ENCODE assay signal across 8 cellular contexts in the genomic region with DNA sequence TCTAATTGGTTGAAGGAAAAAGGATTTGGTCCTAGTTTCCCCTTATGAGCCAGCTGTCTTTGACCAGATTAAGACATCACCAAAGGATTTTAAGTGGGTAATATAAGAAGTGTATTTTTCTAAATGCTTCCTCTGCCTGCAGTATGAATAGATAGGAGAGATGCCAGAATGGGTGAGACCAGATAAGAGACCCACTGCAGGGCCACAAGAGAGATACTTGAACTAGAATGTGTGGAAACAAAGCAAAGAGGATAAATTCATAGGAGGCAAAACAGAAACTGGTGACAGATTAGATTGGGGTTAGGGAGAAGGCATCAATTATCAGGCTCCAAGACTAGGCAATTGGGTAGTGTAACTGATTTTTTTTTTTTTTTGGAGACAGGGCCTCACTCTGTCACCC. TPM values are rescaled to one million over a fixed set of nuclear protein-coding genes. Genes with fewer than 3 reads are reported as not detected.
DNase-seq lines count a peak whose midpoint lies in the region; ATAC-seq and TF ChIP-seq lines count a peak whose summit lies in the region.

No MANE protein-coding gene starts in this region.

- H3K4me3 ChIP-seq in SJCRH30 (peak overlapping the region; percentile 69), fibroblast of mammary gland (ENCODE audit: control insufficient read depth, low read depth, low read length) (peak overlapping the region; percentile 85)

- DNase-seq in activated CD8-positive, alpha-beta memory T cell treated with anti-CD3 and anti-CD28 coated beads, Interleukin-2, amount 10 ng/mL, durations not matched to agents 7 days and 5 days = no peak
- no peak for DNase-seq in activated CD8-positive, alpha-beta memory T cell treated with anti-CD3 and anti-CD28 coated beads, Interleukin-2, amount 50 U/mL, for 4 hours
- DNase-seq in SJCRH30 = no peak
- DNase-seq in fibroblast of mammary gland (ENCODE audit: low read depth) = no peak
- DNase-seq in stimulated activated naive B cell treated with anti-CD40 and anti-IgM and Interleukin-4, amounts not matched to agents 10 μg/mL and 1 μg/mL and 100 μg/mL, for 72 hours = no peak
- DNase-seq in dermis blood vessel endothelial cell = no peak
- no peak for DNase-seq in C1 segment of cervical spinal cord (lab: John Stamatoyannopoulos, UW)

- peaks cover 16% of the 10 kb centered on the region for H3K36me3 Mint-ChIP-seq in activated CD8-positive, alpha-beta memory T cell treated with anti-CD3 and anti-CD28 coated beads, Interleukin-2, amount 10 ng/mL, durations not matched to agents 7 days and 5 days
- peaks cover 4 to 22% of the 10 kb centered on the region in 2 donors for H3K36me3 Mint-ChIP-seq in stimulated activated naive B cell treated with anti-CD40 and anti-IgM and Interleukin-4, amounts not matched to agents 10 μg/mL and 1 μg/mL and 100 μg/mL, for 72 hours

- H3K4me3 Mint-ChIP-seq in activated CD8-positive, alpha-beta memory T cell treated with anti-CD3 and anti-CD28 coated beads, Interleukin-2, amount 10 ng/mL, durations not matched to agents 7 days and 5 days = peak overlapping the region; percentile 97
- peak overlapping the region; percentile 96 to 97 for H3K4me3 Mint-ChIP-seq in stimulated activated naive B cell treated with anti-CD40 and anti-IgM and Interleukin-4, amounts not matched to agents 10 μg/mL and 1 μg/mL and 100 μg/mL, for 72 hours

- peak overlapping the region; percentile 87 for H3K27ac ChIP-seq in SJCRH30

- no peaks in the 10 kb centered on the region for H3K9me3 Mint-ChIP-seq in activated CD8-positive, alpha-beta memory T cell treated with anti-CD3 and anti-CD28 coated beads, Interleukin-2, amount 10 ng/mL, durations not matched to agents 7 days and 5 days (ENCODE audit: low read depth)
- no peaks in the 10 kb centered on the region for H3K9me3 Mint-ChIP-seq in stimulated activated naive B cell treated with anti-CD40 and anti-IgM and Interleukin-4, amounts not matched to agents 10 μg/mL and 1 μg/mL and 100 μg/mL, for 72 hours

- H3K27me3 Mint-ChIP-seq in activated CD8-positive, alpha-beta memory T cell treated with anti-CD3 and anti-CD28 coated beads, Interleukin-2, amount 10 ng/mL, durations not matched to agents 7 days and 5 days = no peaks in the 10 kb centered on the region
- no peaks in the 10 kb centered on the region for H3K27me3 Mint-ChIP-seq in stimulated activated naive B cell treated with anti-CD40 and anti-IgM and Interleukin-4, amounts not matched to agents 10 μg/mL and 1 μg/mL and 100 μg/mL, for 72 hours

- peaks cover 29% of the 10 kb centered on the region for H3K4me1 Mint-ChIP-seq in activated CD8-positive, alpha-beta memory T cell treated with anti-CD3 and anti-CD28 coated beads, Interleukin-2, amount 10 ng/mL, durations not matched to agents 7 days and 5 days
- peaks cover 22 to 29% of the 10 kb centered on the region in 2 donors for H3K4me1 Mint-ChIP-seq in stimulated activated naive B cell treated with anti-CD40 and anti-IgM and Interleukin-4, amounts not matched to agents 10 μg/mL and 1 μg/mL and 100 μg/mL, for 72 hours

- TF ChIP-seq CTCF in fibroblast of mammary gland (conservative IDR thresholded peaks at IDR 0.05; ENCODE audit: control insufficient read depth, insufficient read depth, low read depth, low read length) = no peak

- no peaks in the 10 kb centered on the region for H3K36me3 ChIP-seq in SJCRH30

- H3K27ac Mint-ChIP-seq in activated CD8-positive, alpha-beta memory T cell treated with anti-CD3 and anti-CD28 coated beads, Interleukin-2, amount 10 ng/mL, durations not matched to agents 7 days and 5 days = peak overlapping the region; percentile 95
- H3K27ac Mint-ChIP-seq in stimulated activated naive B cell treated with anti-CD40 and anti-IgM and Interleukin-4, amounts not matched to agents 10 μg/mL and 1 μg/mL and 100 μg/mL, for 72 hours = peak overlapping the region; percentile 95

- ATAC-seq in activated CD8-positive, alpha-beta memory T cell treated with anti-CD3 and anti-CD28 coated beads, Interleukin-2, amount 10 ng/mL, durations not matched to agents 7 days and 5 days = no peak
- no peak for ATAC-seq in stimulated activated naive B cell treated with anti-CD40 and anti-IgM and Interleukin-4, amounts not matched to agents 10 μg/mL and 1 μg/mL and 100 μg/mL, for 72 hours (replicated peaks)
- no peak for ATAC-seq in GM21423 (IDR thresholded peaks at IDR 0.05; ENCODE audit: unreplicated experiment)

- no peaks in the 10 kb centered on the region for H3K9me3 ChIP-seq in SJCRH30 (replicated peaks)

- no peaks in the 10 kb centered on the region; the same call in 1 of the 2 replicates for H3K4me1 ChIP-seq in SJCRH30

- CTCF ChIA-PET in activated CD8-positive, alpha-beta memory T cell treated with anti-CD3 and anti-CD28 coated beads, Interleukin-2, amount 10 ng/mL, durations not matched to agents 7 days and 5 days (lab: Charles Lee) = no interaction called here

- no peaks in the 10 kb centered on the region for H3K27me3 ChIP-seq in SJCRH30

RNA-seq across cellular contexts. Expression of a gene that starts 1.2 kb away (rescaled TPM):
- total RNA-seq in activated CD8-positive, alpha-beta memory T cell treated with anti-CD3 and anti-CD28 coated beads, Interleukin-2, amount 10 ng/mL, durations not matched to agents 7 days and 5 days = 10 to 100 TPM; 32.6 to 33.4 TPM
- total RNA-seq in SJCRH30 (2014; rRNA removed; shearing (Covaris generic)) = 14.7 and 20.2 TPM in 2 replicates
- total RNA-seq in dermis blood vessel endothelial cell = 15.8 and 22.7 TPM in 2 replicates

RNA-seq across cellular contexts. Expression of a gene that starts 24.7 kb away (rescaled TPM):
- total RNA-seq in activated CD8-positive, alpha-beta memory T cell treated with anti-CD3 and anti-CD28 coated beads, Interleukin-2, amount 10 ng/mL, durations not matched to agents 7 days and 5 days = 10 to 100 TPM in 1 of 2 experiments, 1 to 10 TPM in 1; 8.5 to 10.3 TPM
- 26.3 and 26.4 TPM in 2 replicates for total RNA-seq in SJCRH30 (2014; rRNA removed; shearing (Covaris generic))
- 19.4 and 28.4 TPM in 2 replicates for total RNA-seq in dermis blood vessel endothelial cell
